ENCODE assay signal across 8 cellular contexts in the genomic region with DNA sequence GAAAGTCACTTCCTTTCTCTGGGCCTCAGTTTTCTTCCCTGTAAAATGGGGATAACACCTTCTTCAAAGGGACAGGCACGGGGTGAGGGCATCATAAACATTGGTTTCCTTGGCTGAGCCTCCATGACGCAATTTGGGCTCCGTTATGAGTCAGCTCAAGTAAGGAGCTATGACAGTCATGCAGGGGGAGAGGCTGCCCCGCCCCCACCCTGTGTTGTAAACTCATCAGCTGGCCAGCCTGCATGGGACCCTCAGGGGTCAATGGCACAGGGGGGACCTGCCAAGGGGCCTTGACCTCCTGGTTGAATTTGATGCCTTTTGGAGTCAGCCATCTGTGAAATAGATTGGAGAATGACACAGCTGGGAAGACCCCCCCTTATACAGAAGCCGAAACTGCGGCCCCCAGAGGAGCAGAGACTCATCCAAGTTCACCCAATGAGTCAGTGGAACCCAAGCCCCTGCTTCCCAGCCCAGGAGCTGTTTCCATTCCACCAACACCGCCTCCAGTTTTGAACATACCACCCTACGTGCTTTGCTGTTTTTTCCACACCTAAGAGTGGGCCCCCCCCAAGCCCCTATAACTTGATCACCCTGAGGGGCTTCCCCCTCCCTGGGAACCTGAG. TPM values are rescaled to one million over a fixed set of nuclear protein-coding genes. Genes with fewer than 3 reads are reported as not detected.
DNase-seq lines count a peak whose midpoint lies in the region; ATAC-seq, FAIRE-seq and TF ChIP-seq lines count a peak whose summit lies in the region.

No MANE protein-coding gene starts in this region.

- no peaks in the 10 kb centered on the region for H3K9me3 Mint-ChIP-seq in endothelial cell (ENCODE audit: unreplicated experiment)

- no peaks in the 10 kb centered on the region for H3K36me3 Mint-ChIP-seq in endothelial cell (ENCODE audit: low read depth, unreplicated experiment)

- TF ChIP-seq EP300 in A549 (IDR thresholded peaks at IDR 0.05) (no peak), stomach (IDR thresholded peaks at IDR 0.05) (no peak)

- BruUV-seq in IMR-90 (replicated peaks; lab: Mats Ljungman, UMichigan), result no TSS peak

- H3K9ac ChIP-seq in IMR-90 (ENCODE audit: low read depth, low read length), result no peak overlapping the region

- H4K5ac ChIP-seq in IMR-90 (ENCODE audit: low read depth, low read length), result peak overlapping the region; percentile 64; the same call in 1 of the 2 replicates

- peak overlapping the region; percentile 60 for H2BK120ac ChIP-seq in IMR-90 (ENCODE audit: low read depth, low read length)

- no peak overlapping the region for H3K27ac Mint-ChIP-seq in endothelial cell (ENCODE audit: unreplicated experiment)

- H3K14ac ChIP-seq in IMR-90 (replicated peaks; ENCODE audit: low read depth, low read length), result peak overlapping the region; percentile 44

- no peak for FAIRE-seq in A549 (lab: Jason Lieb, UNC)

- POLR2A ChIA-PET in A549 (lab: Yijun Ruan, JAX), result no interaction called here
- POLR2A ChIA-PET in IMR-90 (lab: Charles Lee; ENCODE audit: unreplicated experiment), result no interaction called here

- WGBS in A549 (ENCODE audit: missing lambda C conversion rate), result 42% methylated on average over 7 of the region's 8 CpGs
- 15% methylated on average over 4 of the region's 8 CpGs; no CpG with 5 or more reads in 1 of the 2 experiments for WGBS in IMR-90 (ENCODE audit: extremely low coverage in 2 of 2, insufficient read length in 1 of 2), 2 experiments
- 80 to 86% methylated on average over 8 of the region's 8 CpGs for WGBS in testis, 2 donors
- 51 to 71% (median 60%) methylated on average over 8 of the region's 8 CpGs for WGBS in stomach, 5 donors

- peak overlapping the region; percentile 15 for H2BK5ac ChIP-seq in IMR-90 (ENCODE audit: low read depth, low read length, poor library complexity, severe bottlenecking)

- H3K4me1 Mint-ChIP-seq in endothelial cell (ENCODE audit: unreplicated experiment), result peaks cover 16% of the 10 kb centered on the region

- TF ChIP-seq CTCF in A549 (IDR thresholded peaks at IDR 0.05) (no peak), IMR-90 (conservative IDR thresholded peaks at IDR 0.05; ENCODE audit: low read depth, low read length) (no peak), testis (IDR thresholded peaks at IDR 0.05) (no peak), endothelial cell (IDR thresholded peaks at IDR 0.05; ENCODE audit: unreplicated experiment) (no peak), stomach (IDR thresholded peaks at IDR 0.05) (no peak)

- peak overlapping the region; percentile 63 for H2BK20ac ChIP-seq in IMR-90 (ENCODE audit: low read depth, low read length)

- CTCF ChIA-PET in A549 (lab: Yijun Ruan, JAX) (interaction anchor here (1.0 to 2.0 kb wide), 2 partner anchors 71 to 117 kb away, joined by 5 read pairs; no protein-coding TSS in a partner anchor), IMR-90 (lab: Yijun Ruan, JAX) (interaction anchor here (1.3 kb wide), 1 partner anchor 134 kb away, joined by 3 read pairs; no protein-coding TSS in a partner anchor)

- peaks cover 15% of the 10 kb centered on the region for H3K9me1 ChIP-seq in IMR-90 (ENCODE audit: insufficient read depth, low read length)

- TF ChIP-seq POLR2A in A549 (IDR thresholded peaks at IDR 0.05; ENCODE audit: low read length) (no peak), IMR-90 (IDR thresholded peaks at IDR 0.05; ENCODE audit: low read depth, low read length) (no peak), testis (IDR thresholded peaks at IDR 0.05) (no peak), stomach (IDR thresholded peaks at IDR 0.05) (no peak)

- H3K4me1 ChIP-seq in A549 (peaks cover 10% of the 10 kb centered on the region; the same call in 2 of the 3 replicates), IMR-90 (ENCODE audit: control insufficient read depth, insufficient read depth, low read length) (peaks cover 15% of the 10 kb centered on the region), testis (no peaks in the 10 kb centered on the region), stomach (no peaks in the 10 kb centered on the region)

- no peak overlapping the region; the same call in 1 of the 2 replicates for H3K18ac ChIP-seq in IMR-90 (ENCODE audit: low read depth, low read length)

- H4K91ac ChIP-seq in IMR-90 (ENCODE audit: insufficient read depth, low read depth, low read length), result peak overlapping the region; percentile 88

- H2AK5ac ChIP-seq in IMR-90 (ENCODE audit: low read depth, low read length), result peak overlapping the region; percentile 83

- H3K4me3 Mint-ChIP-seq in endothelial cell (ENCODE audit: unreplicated experiment), result no peak overlapping the region

- H2AFZ ChIP-seq in IMR-90 (replicated peaks; ENCODE audit: low read length, poor library complexity), result peak overlapping the region; percentile 55

- 0 out of 4 replicates have a peak, but pooled peaks cover 0 to 3% of the 10 kb centered on the region in 2 experiments for H3K79me1 ChIP-seq in IMR-90 (ENCODE audit: low read depth in 1 of 2, low read length in 2 of 2)

- H3K36me3 ChIP-seq in IMR-90 (ENCODE audit: control insufficient read depth, insufficient read depth, low read length) (no peaks in the 10 kb centered on the region), testis (ENCODE audit: low read depth, missing control alignments) (no peaks in the 10 kb centered on the region), stomach (no peaks in the 10 kb centered on the region)

- TF ChIP-seq RAD21 in A549 (conservative IDR thresholded peaks at IDR 0.05 in 1 of 2, IDR thresholded peaks at IDR 0.05 in 1 of 2) (no peak), IMR-90 (IDR thresholded peaks at IDR 0.05; ENCODE audit: low read length) (no peak)

- ATAC-seq in A549, result 0 out of 6 replicates have a peak, but pooled peaks of 1 of the 2 experiments have one; percentile 36
- ATAC-seq in IMR-90 (ENCODE audit: low read depth), result peak; percentile 63

- H3K56ac ChIP-seq in IMR-90 (ENCODE audit: extremely low read depth, insufficient read depth, low read length), result no peak overlapping the region

- H2AK9ac ChIP-seq in IMR-90 (replicated peaks; ENCODE audit: low read depth, low read length, poor library complexity), result peak overlapping the region; percentile 53

- intact Hi-C loops in IMR-90 (cut with micrococcal nuclease) (no loop called here), testis (cut with DNase I; ENCODE audit: low total_unique reads) (no loop called here), stomach (cut with DNase I; ENCODE audit: low total_unique reads) (no loop called here)

- no peaks in the 10 kb centered on the region for H4K20me1 ChIP-seq in IMR-90 (ENCODE audit: insufficient read depth, low read length)

- H3K27me3 ChIP-seq in IMR-90 (ENCODE audit: control insufficient read depth, insufficient read depth, low read length) (peaks cover 8% of the 10 kb centered on the region; the same call in 1 of the 2 replicates), testis (no peaks in the 10 kb centered on the region), stomach (peaks cover 0 to 79% (median 16%) of the 10 kb centered on the region in 3 donors)

- H2BK15ac ChIP-seq in IMR-90 (ENCODE audit: low read depth, low read length), result no peak overlapping the region; the same call in 2 of the 3 replicates

- H3K4me3 ChIP-seq in A549 (no peak overlapping the region), IMR-90 (ENCODE audit: insufficient read depth, low read depth, low read length) (no peak overlapping the region), testis (no peak overlapping the region), stomach (no peak overlapping the region)

- H3K27me3 Mint-ChIP-seq in endothelial cell (ENCODE audit: unreplicated experiment), result peaks cover 2% of the 10 kb centered on the region

- peak overlapping the region; percentile 82 for H3K4ac ChIP-seq in IMR-90 (ENCODE audit: low read depth, low read length)

- 0 out of 4 replicates have a peak overlapping the region, but pooled peaks have one; percentile 2 to 15 for H4K8ac ChIP-seq in IMR-90 (ENCODE audit: low read depth in 2 of 2, low read length in 2 of 2)

- H3K23ac ChIP-seq in IMR-90 (ENCODE audit: low read depth, low read length), result no peak overlapping the region

- dilution Hi-C loops in IMR-90 (cut with HindIII; ENCODE audit: low sequenced_read_pairs, unreplicated experiment), result no loop called here

- peak overlapping the region in 1 of 2 experiments; percentile 61; a peak in 3 of 6 replicates for H3K27ac ChIP-seq in A549
- no peak overlapping the region; the same call in 1 of the 2 replicates for H3K27ac ChIP-seq in IMR-90 (ENCODE audit: insufficient read depth, low read length)
- no peak overlapping the region for H3K27ac ChIP-seq in testis
- H3K27ac ChIP-seq in stomach, result no peak overlapping the region

- H3K9me3 ChIP-seq in A549 (no peaks in the 10 kb centered on the region), IMR-90 (ENCODE audit: control insufficient read depth, insufficient read depth, low read length) (no peaks in the 10 kb centered on the region), testis (no peaks in the 10 kb centered on the region), stomach (no peaks in the 10 kb centered on the region)

- peak; percentile 17 to 53 for DNase-seq in A549 (ENCODE audit: low read depth in 1 of 2, low spot score in 1 of 2)
- peak; percentile 93 for DNase-seq in IMR-90
- peak; percentile 75 for DNase-seq in activated CD8-positive, alpha-beta memory T cell treated with anti-CD3 and anti-CD28 coated beads, Interleukin-2, amount 50 U/mL, for 24 hours (ENCODE audit: extremely low read depth)
- DNase-seq in iris pigment epithelial cell (ENCODE audit: low read depth), result peak; percentile 87
- DNase-seq in testis, result no peak
- DNase-seq in G401 (ENCODE audit: low spot score), result no peak
- DNase-seq in endothelial cell (ENCODE audit: low spot score), result no peak
- DNase-seq in stomach, result no peak

- in situ Hi-C loops in IMR-90 (cut with MboI; ENCODE audit: low sequenced_read_pairs) (no loop called here), G401 (cut with HindIII; ENCODE audit: low sequenced_read_pairs) (no loop called here)

- H3K4me2 ChIP-seq in A549, result peak overlapping the region; percentile 39; the same call in 1 of the 3 replicates
- H3K4me2 ChIP-seq in IMR-90 (ENCODE audit: low read depth, low read length), result no peak overlapping the region

RNA-seq across cellular contexts. Expression of a gene that starts 36.8 kb away (rescaled TPM):
- polyA plus RNA-seq in A549 (2011; rRNA removed) (1.4 and 2.6 TPM in 2 replicates), A549 (2017; fragmentation: RNase III; extraction: RNeasy Plus Mini Kit Qiagen cat#74134 plus additional on column Dnase treatment) (3.2 to 4.0 TPM (median 3.7 TPM) in 3 replicates), IMR-90 (2012; rRNA removed) (0.07 TPM in 2 replicates), testis (ENCODE audit: insufficient read depth, low read depth, low replicate concordance) (5.1 TPM), stomach (1 to 10 TPM; 1.5 to 4.0 (median 2.6) TPM)
- polyA plus RNA-seq in A549 (2012; cell fraction: cytosol; rRNA removed), result 2.7 and 4.9 TPM in 2 replicates
- 2.6 and 3.6 TPM in 2 replicates for polyA plus RNA-seq in A549 (2012; cell fraction: nucleus; rRNA removed)
- polyA minus RNA-seq in A549 (2011; rRNA and poly(A)+ RNA removed), result 0.95 and 5.9 TPM in 2 replicates
- total RNA-seq in IMR-90 (2012; rRNA removed) (not detected in 2 replicates), testis (1 to 10 TPM; 5.7 to 6.4 TPM), endothelial cell (ENCODE audit: unreplicated experiment) (1.8 TPM), stomach (1 to 10 TPM in 3 of 5 donors, under 1 TPM in 1, not detected in 1; 0.29 to 6.1 (median 3.2) TPM)
- 0.01 and 0.04 TPM in 2 replicates for polyA plus RNA-seq in IMR-90 (2012; cell fraction: cytosol; rRNA removed)
- polyA plus RNA-seq in IMR-90 (2012; cell fraction: nucleus; rRNA removed; ENCODE audit: low replicate concordance), result 0.02 TPM in 1 of 2 replicates, not detected in the other
- total RNA-seq in G401 (2014; rRNA removed; shearing (Covaris generic)), result 0.17 TPM in 1 of 2 replicates, not detected in the other

Comparison
In these comparisons a context has a peak if more than half of its experiments do, and no peak if none do; other contexts are left out.
1. DNase-seq: peak in A549 (2 of 2), IMR-90 (single experiment), activated CD8-positive, alpha-beta memory T cell treated with anti-CD3 and anti-CD28 coated beads, Interleukin-2, amount 50 U/mL, for 24 hours (single experiment) and iris pigment epithelial cell (single experiment); none in testis (single experiment), G401 (single experiment), endothelial cell (single experiment) and stomach (single experiment).